ENCODE assay signal across 8 cellular contexts in genomic region chr11:67372993-67373915, GRCh38. TPM values are rescaled to one million over a fixed set of nuclear protein-coding genes. Genes with fewer than 3 reads are reported as not detected.
DNase-seq lines count a peak whose midpoint lies in the region; ATAC-seq and TF ChIP-seq lines count a peak whose summit lies in the region.

Gene CLCF1, minus strand, starts transcription at chr11:67373598. Its CDS starts 59 bp downstream, at chr11:67373539.

- peak; percentile 42 to 50 for ATAC-seq in activated T-cell treated with anti-CD3 and anti-CD28 coated beads, Interleukin-2, amount 50 U/mL, for 72 hours (replicated peaks in 1 of 2)
- ATAC-seq in upper lobe of left lung (ENCODE audit: low FRiP score in 2 of 2), result peak; percentile 71 to 74
- no peak for ATAC-seq in HG03159 (IDR thresholded peaks at IDR 0.05; ENCODE audit: unreplicated experiment)

- WGBS in upper lobe of left lung, 2 donors, result 1% methylated on average over 24 to 36 of the region's 88 CpGs

- H3K27ac ChIP-seq in upper lobe of left lung, result peak within 1 kb of the TSS; percentile 88 to 99 (median 96)

- no peaks in the 10 kb centered on the region for H3K36me3 ChIP-seq in upper lobe of left lung

- peaks cover 39 to 66% (median 45%) of the 10 kb centered on the region in 4 donors for H3K4me1 ChIP-seq in upper lobe of left lung

- DNase-seq in SIG-M5 treated with dmso at 0.1 percent for 504 hours (lab: John Stamatoyannopoulos, UW; ENCODE audit: unreplicated experiment) (peak; percentile 32), SIG-M5 (lab: John Stamatoyannopoulos, UW) (no peak), NOMO-1 (lab: John Stamatoyannopoulos, UW; ENCODE audit: unreplicated experiment in 2 of 2) (peak; percentile 38 to 52), fibroblast of gingiva (ENCODE audit: low read depth) (peak; percentile 86), upper lobe of left lung (peak; percentile 72 to 93)
- DNase-seq in activated T-cell treated with anti-CD3 and anti-CD28 coated beads, Interleukin-2, amount 50 U/mL, for 72 hours, result peak; percentile 42 to 50

- peak within 1 kb of the TSS; percentile 71 to 86 (median 80) for H3K4me3 ChIP-seq in upper lobe of left lung

- peak within 1 kb of the TSS; percentile 91 for H3K27ac Mint-ChIP-seq in activated T-cell treated with anti-CD3 and anti-CD28 coated beads, Interleukin-2, amount 50 U/mL, for 72 hours
- H3K27ac Mint-ChIP-seq in nephron, result peak within 1 kb of the TSS; percentile 97 to 99 (median 99)

- no peaks in the 10 kb centered on the region for H3K36me3 Mint-ChIP-seq in activated T-cell treated with anti-CD3 and anti-CD28 coated beads, Interleukin-2, amount 50 U/mL, for 72 hours (ENCODE audit: insufficient read depth in 2 of 2)
- no peaks in the 10 kb centered on the region for H3K36me3 Mint-ChIP-seq in nephron (ENCODE audit: low read depth)

- no peaks in the 10 kb centered on the region for H3K9me3 Mint-ChIP-seq in activated T-cell treated with anti-CD3 and anti-CD28 coated beads, Interleukin-2, amount 50 U/mL, for 72 hours
- H3K9me3 Mint-ChIP-seq in nephron, result no peaks in the 10 kb centered on the region

- H3K27me3 Mint-ChIP-seq in activated T-cell treated with anti-CD3 and anti-CD28 coated beads, Interleukin-2, amount 50 U/mL, for 72 hours (ENCODE audit: low read depth), result peaks cover 62% of the 10 kb centered on the region
- peaks cover 36% of the 10 kb centered on the region for H3K27me3 Mint-ChIP-seq in nephron (ENCODE audit: low read depth)

- peak in 2 of 4 donors; percentile 33 to 45 for TF ChIP-seq POLR2A in upper lobe of left lung (IDR thresholded peaks at IDR 0.05)

- no peak for TF ChIP-seq EP300 in upper lobe of left lung (IDR thresholded peaks at IDR 0.05)

- peak within 1 kb of the TSS; percentile 92 to 93 for H3K4me3 Mint-ChIP-seq in activated T-cell treated with anti-CD3 and anti-CD28 coated beads, Interleukin-2, amount 50 U/mL, for 72 hours
- H3K4me3 Mint-ChIP-seq in nephron, result peak within 1 kb of the TSS; percentile 87 to 93 (median 93)

- peaks cover 41% of the 10 kb centered on the region for H3K4me1 Mint-ChIP-seq in activated T-cell treated with anti-CD3 and anti-CD28 coated beads, Interleukin-2, amount 50 U/mL, for 72 hours (ENCODE audit: low read depth)
- H3K4me1 Mint-ChIP-seq in nephron, result peaks cover 56% of the 10 kb centered on the region

- no peaks in the 10 kb centered on the region for H3K27me3 ChIP-seq in upper lobe of left lung

- H3K9me3 ChIP-seq in upper lobe of left lung, result no peaks in the 10 kb centered on the region

- TF ChIP-seq CTCF in nephron (IDR thresholded peaks at IDR 0.05; ENCODE audit: unreplicated experiment in 3 of 3) (no peak), upper lobe of left lung (IDR thresholded peaks at IDR 0.05) (no peak)

RNA-seq across cellular contexts. Expression of gene CLCF1, which starts in this region (rescaled TPM):
- under 1 TPM; 0.22 to 0.93 TPM for total RNA-seq in activated T-cell treated with anti-CD3 and anti-CD28 coated beads, Interleukin-2, amount 50 U/mL, for 72 hours
- 10 to 100 TPM in 2 of 6 donors, 1 to 10 TPM in 4; 3.7 to 29.5 (median 6.0) TPM for total RNA-seq in upper lobe of left lung

Comparison
In these comparisons a context has a peak if more than half of its experiments do, and no peak if none do; other contexts are left out.
1. Peak in DNase-seq and ATAC-seq in activated T-cell treated with anti-CD3 and anti-CD28 coated beads, Interleukin-2, amount 50 U/mL, for 72 hours; RNA of the gene not detected or under 1 TPM.